ENCODE assay signal across 8 cellular contexts in genomic region chr3:88149516-88150362, GRCh38. TPM values are rescaled to one million over a fixed set of nuclear protein-coding genes. Genes with fewer than 3 reads are reported as not detected.
DNase-seq lines count a peak whose midpoint lies in the region; ATAC-seq and FAIRE-seq lines count a peak whose summit lies in the region.

C3orf38 (plus strand) TSS chr3:88149959; CDS start chr3:88150053, 94 bp downstream.

- intact Hi-C loops in right cardiac atrium (cut with DNase I): loop anchor here in 1 of 4 donors (5.0 kb wide), 1 partner anchor 92 kb away; the partner anchor contains the start of genes CGGBP1 and ZNF654

- H3K9me3 ChIP-seq in right cardiac atrium (ENCODE audit: control insufficient read depth, low read length): no peaks in the 10 kb centered on the region

- H3K4me3 ChIP-seq in right cardiac atrium (ENCODE audit: low read length): peak within 1 kb of the TSS; percentile 91

- peak; percentile 63 for FAIRE-seq in urothelium cell line (lab: Jason Lieb, UNC)

- peak; percentile 80 for ATAC-seq in GM18502 (IDR thresholded peaks at IDR 0.05; ENCODE audit: poor library complexity, unreplicated experiment)
- ATAC-seq in HG02938 (IDR thresholded peaks at IDR 0.05; ENCODE audit: unreplicated experiment): peak; percentile 76
- peak; percentile 98 to 99 for ATAC-seq in right cardiac atrium

- no peaks in the 10 kb centered on the region for H3K27me3 ChIP-seq in right cardiac atrium (ENCODE audit: control insufficient read depth, insufficient read depth)

- no peaks in the 10 kb centered on the region for H3K4me1 ChIP-seq in right cardiac atrium (ENCODE audit: control insufficient read depth, insufficient read depth, low read length)

- under 1% methylated on average over 57 of the region's 57 CpGs for WGBS in right cardiac atrium

- DNase-seq in NCI-H1694 treated with DMSO at 0.1 percent for 48 hours (lab: John Stamatoyannopoulos, UW) (peak; percentile 48), T-helper 2 cell (peak; percentile 60 to 90 (median 76)), anterior cingulate cortex (lab: John Stamatoyannopoulos, UW) (peak; percentile 55 to 94 (median 87)), right cardiac atrium (peak; percentile 91 to 95 (median 94)), pulmonary artery endothelial cell (ENCODE audit: low read depth, low spot score) (peak; percentile 33), urothelium cell line (ENCODE audit: low spot score) (peak; percentile 93)

- H3K27ac ChIP-seq in right cardiac atrium (ENCODE audit: low read length): peak within 1 kb of the TSS; percentile 92

RNA-seq across cellular contexts. Expression of gene C3orf38, which starts in this region (rescaled TPM):
- total RNA-seq in right cardiac atrium: 10 to 100 TPM; 17.7 to 22.4 (median 18.7) TPM
- polyA plus RNA-seq in right cardiac atrium: 7.7 TPM
- total RNA-seq in pulmonary artery endothelial cell: 20.8 and 28.0 TPM in 2 replicates

Comparison
In these comparisons a context has a peak if more than half of its experiments do, and no peak if none do; other contexts are left out.
1. Peak in every context shown above with its lines: DNase-seq, ATAC-seq, H3K4me3 ChIP-seq and H3K27ac ChIP-seq.
2. DNase-seq: peak in every context shown above with its lines; median percentile 94 in right cardiac atrium; 93 in urothelium cell line; 87 in anterior cingulate cortex; 76 in T-helper 2 cell; 48 in NCI-H1694 treated with DMSO at 0.1 percent for 48 hours; 33 in pulmonary artery endothelial cell.